In genomic region chr5:109922396-109922995, GRCh38 we compare ENCODE assay signal across 12 cellular contexts.
DNase-seq lines count a peak whose midpoint lies in the region; ATAC-seq and TF ChIP-seq lines count a peak whose summit lies in the region.
"Had no signal": no experiment of that assay in that cellular context is flagged by ENCODE, and none has a peak within 500 bp of the region (broad histone marks: within the 10 kb centered on the region; RNA-seq: fewer than 3 reads in every experiment).

No MANE protein-coding gene starts in this region.

- no peaks in the 10 kb centered on the region for H3K27me3 ChIP-seq in CD4-positive, CD25-positive, alpha-beta regulatory T cell (ENCODE audit: control insufficient read depth, insufficient read depth, low read length)
- H3K27me3 ChIP-seq in CD4-positive, alpha-beta memory T cell (ENCODE audit: insufficient read depth, low read length) = no peaks in the 10 kb centered on the region
- no peaks in the 10 kb centered on the region for H3K27me3 ChIP-seq in gastroesophageal sphincter
- H3K27me3 ChIP-seq: transverse colon had no signal

- no peaks in the 10 kb centered on the region for H3K9me3 ChIP-seq in CD4-positive, CD25-positive, alpha-beta regulatory T cell (ENCODE audit: control insufficient read depth in 2 of 2, low read length in 2 of 2)
- no peaks in the 10 kb centered on the region for H3K9me3 ChIP-seq in CD4-positive, alpha-beta memory T cell (ENCODE audit: control insufficient read depth in 1 of 2, low read length in 2 of 2)
- H3K9me3 ChIP-seq in T-helper 17 cell (ENCODE audit: control insufficient read depth, low read length, poor library complexity, severe bottlenecking) (no peaks in the 10 kb centered on the region), gastroesophageal sphincter (no peaks in the 10 kb centered on the region)
- H3K9me3 ChIP-seq: transverse colon had no signal

- peak in 2 of 3 donors; percentile 22 to 26 for DNase-seq in CD4-positive, CD25-positive, alpha-beta regulatory T cell
- peak in 3 of 5 donors; percentile 10 to 20 (median 18) for DNase-seq in CD4-positive, alpha-beta memory T cell
- no peak for DNase-seq in T-helper 17 cell
- no peak for DNase-seq in RWPE1 (ENCODE audit: low spot score)
- no peak for DNase-seq in MCF 10A (ENCODE audit: unreplicated experiment)
- DNase-seq in kidney glomerular epithelial cell (lab: John Stamatoyannopoulos, UW) = no peak
- DNase-seq: H7, T1000, transverse colon had no signal

- peak overlapping the region; percentile 10 to 82 (median 73) for H3K4me3 Mint-ChIP-seq in CD4-positive, CD25-positive, alpha-beta regulatory T cell
- peak overlapping the region; percentile 57 to 81 (median 74) for H3K4me3 Mint-ChIP-seq in CD4-positive, alpha-beta memory T cell
- H3K4me3 Mint-ChIP-seq in T-helper 17 cell (peak overlapping the region; percentile 81), MCF 10A (ENCODE audit: unreplicated experiment) (no peak overlapping the region)

- POLR2A ChIA-PET in CD4-positive, alpha-beta memory T cell (lab: Charles Lee; ENCODE audit: partially characterized antibody) = interaction anchor here (0.8 to 4.0 kb wide), 14 partner anchors 9 to 512 kb away, joined by 3 to 62 read pairs (median 4); partner anchors contain the start of genes MAN2A1 and PJA2
- POLR2A ChIA-PET in RWPE1 (lab: Yijun Ruan, JAX; ENCODE audit: low non-redundant PET) (no interaction called here), MCF 10A (lab: Yijun Ruan, JAX) (no interaction called here)

- TF ChIP-seq CTCF in gastroesophageal sphincter (IDR thresholded peaks at IDR 0.05) = peak in 1 of 4 experiments; percentile 8
- TF ChIP-seq CTCF in RWPE1 (conservative IDR thresholded peaks at IDR 0.05; ENCODE audit: low read depth) = no peak
- TF ChIP-seq CTCF in MCF 10A (IDR thresholded peaks at IDR 0.05; ENCODE audit: unreplicated experiment) = no peak

- H3K36me3 Mint-ChIP-seq in CD4-positive, CD25-positive, alpha-beta regulatory T cell = no peaks in the 10 kb centered on the region
- H3K36me3 Mint-ChIP-seq in CD4-positive, alpha-beta memory T cell = no peaks in the 10 kb centered on the region
- H3K36me3 Mint-ChIP-seq in T-helper 17 cell (ENCODE audit: low read depth) (no peaks in the 10 kb centered on the region), MCF 10A (ENCODE audit: insufficient read depth, unreplicated experiment) (no peaks in the 10 kb centered on the region)

- no peaks in the 10 kb centered on the region for H3K27me3 Mint-ChIP-seq in CD4-positive, CD25-positive, alpha-beta regulatory T cell
- no peaks in the 10 kb centered on the region for H3K27me3 Mint-ChIP-seq in CD4-positive, alpha-beta memory T cell
- H3K27me3 Mint-ChIP-seq in T-helper 17 cell = peaks cover 13% of the 10 kb centered on the region
- no peaks in the 10 kb centered on the region for H3K27me3 Mint-ChIP-seq in MCF 10A (ENCODE audit: insufficient read depth, unreplicated experiment)

- no peaks in the 10 kb centered on the region for H3K36me3 ChIP-seq in CD4-positive, CD25-positive, alpha-beta regulatory T cell (ENCODE audit: control insufficient read depth, insufficient read depth, low read length)
- H3K36me3 ChIP-seq in CD4-positive, alpha-beta memory T cell (ENCODE audit: insufficient read depth, low read length) = no peaks in the 10 kb centered on the region
- H3K36me3 ChIP-seq in gastroesophageal sphincter = no peaks in the 10 kb centered on the region
- H3K36me3 ChIP-seq: cardiac muscle cell, transverse colon had no signal

- peak overlapping the region; percentile 22 for H3K4me3 ChIP-seq in CD4-positive, CD25-positive, alpha-beta regulatory T cell (ENCODE audit: low read depth, low read length)
- peak overlapping the region in 1 of 2 donors; percentile 0 for H3K4me3 ChIP-seq in CD4-positive, alpha-beta memory T cell (ENCODE audit: low read length in 2 of 2)
- no peak overlapping the region for H3K4me3 ChIP-seq in gastroesophageal sphincter
- H3K4me3 ChIP-seq: cardiac muscle cell, transverse colon had no signal

- no peak for TF ChIP-seq POLR2A in gastroesophageal sphincter (IDR thresholded peaks at IDR 0.05)

- peaks cover 34% of the 10 kb centered on the region for H3K4me1 ChIP-seq in CD4-positive, CD25-positive, alpha-beta regulatory T cell (ENCODE audit: control insufficient read depth, insufficient read depth, low read length, poor library complexity, severe bottlenecking)
- H3K4me1 ChIP-seq in CD4-positive, alpha-beta memory T cell (ENCODE audit: insufficient read depth, low read length) = peaks cover 43% of the 10 kb centered on the region
- peaks cover 0 to 22% (median 0%) of the 10 kb centered on the region in 3 donors for H3K4me1 ChIP-seq in gastroesophageal sphincter
- H3K4me1 ChIP-seq: transverse colon had no signal

- H3K4me1 Mint-ChIP-seq in CD4-positive, CD25-positive, alpha-beta regulatory T cell = peaks cover 0 to 41% (median 25%) of the 10 kb centered on the region in 4 donors
- peaks cover 32 to 43% (median 38%) of the 10 kb centered on the region in 4 donors for H3K4me1 Mint-ChIP-seq in CD4-positive, alpha-beta memory T cell
- H3K4me1 Mint-ChIP-seq in T-helper 17 cell = peaks cover 23% of the 10 kb centered on the region
- no peaks in the 10 kb centered on the region for H3K4me1 Mint-ChIP-seq in MCF 10A (ENCODE audit: insufficient read depth, unreplicated experiment)

- peaks cover 0 to 2% (median 0%) of the 10 kb centered on the region in 7 donors for H3K9me3 Mint-ChIP-seq in CD4-positive, CD25-positive, alpha-beta regulatory T cell
- peaks cover 0 to 5% (median 2%) of the 10 kb centered on the region in 8 donors for H3K9me3 Mint-ChIP-seq in CD4-positive, alpha-beta memory T cell
- H3K9me3 Mint-ChIP-seq in MCF 10A (ENCODE audit: unreplicated experiment) = no peaks in the 10 kb centered on the region

- intact Hi-C loops in CD4-positive, alpha-beta memory T cell (cut with micrococcal nuclease) = loop anchor here (2.0 to 5.0 kb wide), 2 partner anchors 66 to 105 kb away; no protein-coding TSS in a partner anchor
- intact Hi-C loops in MCF 10A (cut with micrococcal nuclease) = no loop called here

- H3K27ac Mint-ChIP-seq in CD4-positive, CD25-positive, alpha-beta regulatory T cell = peak overlapping the region; percentile 96 to 98 (median 98)
- peak overlapping the region; percentile 85 to 97 (median 92) for H3K27ac Mint-ChIP-seq in CD4-positive, alpha-beta memory T cell
- H3K27ac Mint-ChIP-seq in T-helper 17 cell (peak overlapping the region; percentile 95), MCF 10A (ENCODE audit: low read depth, unreplicated experiment) (no peak overlapping the region)

- no peak for TF ChIP-seq EP300 in gastroesophageal sphincter (IDR thresholded peaks at IDR 0.05)

- ATAC-seq in CD4-positive, CD25-positive, alpha-beta regulatory T cell (ENCODE audit: low read depth in 2 of 2) = no peak
- ATAC-seq in T-helper 17 cell (no peak), gastroesophageal sphincter (peak; percentile 31), GM19324 (IDR thresholded peaks at IDR 0.05; ENCODE audit: low FRiP score, unreplicated experiment) (no peak)

- BruUV-seq in MCF 10A (replicated peaks; lab: Mats Ljungman, UMichigan) = no TSS peak

- CTCF ChIA-PET in CD4-positive, alpha-beta memory T cell (lab: Charles Lee; ENCODE audit: partially characterized antibody) = interaction anchor here (0.7 to 2.5 kb wide), 12 partner anchors 19 to 232 kb away, joined by 3 to 15 read pairs (median 3); partner anchors contain the start of gene MAN2A1
- CTCF ChIA-PET in RWPE1 (lab: Yijun Ruan, JAX) (interaction anchor here (0.6 kb wide), 4 partner anchors 47 to 749 kb away, joined by 3 read pairs; no protein-coding TSS in a partner anchor), MCF 10A (lab: Yijun Ruan, JAX) (interaction anchor here (0.6 to 1.4 kb wide), 2 partner anchors 45 to 215 kb away, joined by 3 to 4 read pairs; no protein-coding TSS in a partner anchor)

- WGBS in gastroesophageal sphincter (ENCODE audit: low coverage in 1 of 2), 2 donors = 20 to 37% methylated on average over 2 to 5 of the region's 6 CpGs

- H3K27ac ChIP-seq in CD4-positive, CD25-positive, alpha-beta regulatory T cell (ENCODE audit: insufficient read depth, low read length, poor library complexity, severe bottlenecking) = peak overlapping the region; percentile 72
- peak overlapping the region; percentile 37 for H3K27ac ChIP-seq in CD4-positive, alpha-beta memory T cell (ENCODE audit: low read depth, low read length)
- H3K27ac ChIP-seq in gastroesophageal sphincter (no peak overlapping the region), RWPE1 (no peak overlapping the region)
- H3K27ac ChIP-seq: cardiac muscle cell, transverse colon had no signal

Comparison
In these comparisons a context has a peak if more than half of its experiments do, and no peak if none do; other contexts are left out.
1. DNase-seq: peak in CD4-positive, CD25-positive, alpha-beta regulatory T cell (2 of 3) and CD4-positive, alpha-beta memory T cell (3 of 5); none in T-helper 17 cell (0 of 3), RWPE1 (single experiment), MCF 10A (single experiment) and kidney glomerular epithelial cell (single experiment).
2. H3K27ac ChIP-seq: peak in CD4-positive, CD25-positive, alpha-beta regulatory T cell (single experiment) and CD4-positive, alpha-beta memory T cell (single experiment); none in gastroesophageal sphincter (0 of 4) and RWPE1 (single experiment).